Comparison of ENCODE assay signal across 15 cellular contexts in the genomic region with DNA sequence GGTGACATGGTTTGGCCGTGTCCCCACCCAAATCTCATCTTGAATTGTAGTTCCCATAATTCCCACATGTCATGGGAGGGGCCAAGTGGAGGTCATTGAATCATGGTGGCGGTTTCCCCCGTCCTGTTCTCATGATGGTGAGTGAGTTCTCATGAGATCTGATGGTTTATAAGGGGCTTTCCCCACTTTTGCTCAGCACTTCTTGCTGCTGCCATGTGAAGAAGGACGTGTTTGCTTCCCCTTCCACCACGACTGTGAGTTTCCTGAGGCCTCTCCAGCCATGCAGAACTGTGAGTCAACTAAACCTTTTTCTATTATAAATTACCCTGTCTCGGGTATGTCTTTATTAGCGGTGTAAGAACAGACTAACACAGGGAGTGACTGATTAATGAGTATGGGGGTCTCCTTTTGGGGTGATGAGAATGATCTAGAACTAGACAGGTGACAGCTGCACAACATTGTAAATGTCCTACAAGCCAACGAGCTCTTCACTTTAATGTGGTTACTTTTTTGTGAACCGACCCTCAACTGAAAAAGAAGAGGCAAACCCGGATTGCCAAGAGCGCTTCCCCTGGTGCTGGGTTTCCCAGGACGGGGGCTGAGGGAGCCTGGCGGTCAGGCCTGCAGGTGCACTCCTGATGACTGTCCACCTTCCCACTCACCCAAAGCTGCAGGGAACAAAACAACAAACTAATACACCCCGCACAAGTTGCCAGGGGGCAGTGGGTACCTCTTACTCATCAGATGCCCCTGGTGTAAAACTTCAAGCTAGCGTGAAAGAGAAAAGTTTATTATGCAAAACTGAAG.
A peak's percentile ranks its signal among the peaks of the same experiment; 100 is the strongest.
DNase-seq lines count a peak whose midpoint lies in the region; ATAC-seq and TF ChIP-seq lines count a peak whose summit lies in the region.
"Had no signal": no experiment of that assay in that cellular context is flagged by ENCODE, and none has a peak within 500 bp of the region (broad histone marks: within the 10 kb centered on the region; RNA-seq: fewer than 3 reads in every experiment).

No MANE protein-coding gene starts in this region.

- no peak overlapping the region for H2AFZ ChIP-seq in Loucy (ENCODE audit: low read length)

- CTCF ChIA-PET in activated naive CD4-positive, alpha-beta T cell treated with anti-CD3 and anti-CD28 coated beads for 36 hours (lab: Charles Lee): interaction anchor here (1.3 kb wide), 1 partner anchor 16 kb away, joined by 4 read pairs; no protein-coding TSS in a partner anchor

- peaks cover 12% of the 10 kb centered on the region for H3K4me1 ChIP-seq in Loucy (ENCODE audit: insufficient read depth, low read length, poor library complexity, severe bottlenecking)

- peaks cover 33% of the 10 kb centered on the region for H3K4me1 Mint-ChIP-seq in activated naive CD4-positive, alpha-beta T cell treated with anti-CD3 and anti-CD28 coated beads for 36 hours (ENCODE audit: low read depth)
- H3K4me1 Mint-ChIP-seq in progenitor cell of endocrine pancreas (ENCODE audit: low read depth): no peaks in the 10 kb centered on the region

- peaks cover 67% of the 10 kb centered on the region for H3K36me3 ChIP-seq in Loucy (ENCODE audit: insufficient read depth, low read length)

- peaks cover 16% of the 10 kb centered on the region for H3K9me3 Mint-ChIP-seq in activated naive CD4-positive, alpha-beta T cell treated with anti-CD3 and anti-CD28 coated beads for 36 hours
- peaks cover 7% of the 10 kb centered on the region for H3K9me3 Mint-ChIP-seq in progenitor cell of endocrine pancreas (ENCODE audit: low read depth)

- H3F3A ChIP-seq in Loucy (ENCODE audit: low read depth): no peaks in the 10 kb centered on the region

- peaks cover 6% of the 10 kb centered on the region; the same call in 1 of the 2 replicates for H3K9me3 ChIP-seq in Loucy (ENCODE audit: insufficient read depth, low read depth, low read length)

- intact Hi-C loops in activated naive CD4-positive, alpha-beta T cell treated with anti-CD3 and anti-CD28 coated beads for 36 hours (cut with micrococcal nuclease): no loop called here

- H3K9ac ChIP-seq in Loucy (ENCODE audit: low read depth, low read length, poor library complexity, severe bottlenecking): no peak overlapping the region

- DNase-seq in activated naive CD4-positive, alpha-beta T cell treated with anti-CD3 and anti-CD28 coated beads for 36 hours: peak; percentile 28
- no peak for DNase-seq in activated naive CD4-positive, alpha-beta T cell treated with Interleukin-2 at 50 U/mL for 16 hours
- DNase-seq in glomerular visceral epithelial cell (ENCODE audit: extremely low spot score) (peak; percentile 87), progenitor cell of endocrine pancreas (ENCODE audit: low spot score, unreplicated experiment) (no peak), NCI-H1092 treated with DMSO at 0.1 percent for 48 hours (lab: John Stamatoyannopoulos, UW) (no peak)
- DNase-seq in stimulated activated naive CD4-positive, alpha-beta T cell treated with Interleukin-2 at 50 U/mL for 16 hours (lab: John Stamatoyannopoulos, UW): no peak
- DNase-seq: activated naive CD4-positive, alpha-beta T cell; mammary epithelial cell; NCI-H1694 treated with DMSO at 0.1 percent for 48 hours; SHP77 treated with DMSO at 0.1 percent for 48 hours had no signal

- no peaks in the 10 kb centered on the region for H3K27me3 Mint-ChIP-seq in activated naive CD4-positive, alpha-beta T cell treated with anti-CD3 and anti-CD28 coated beads for 36 hours (ENCODE audit: low read depth)
- H3K27me3 Mint-ChIP-seq in progenitor cell of endocrine pancreas: no peaks in the 10 kb centered on the region
- H3K27me3 Mint-ChIP-seq: CD4-positive, alpha-beta memory T cell had no signal

- no peak overlapping the region for H3K27ac Mint-ChIP-seq in activated naive CD4-positive, alpha-beta T cell treated with anti-CD3 and anti-CD28 coated beads for 36 hours
- peak overlapping the region; percentile 39 for H3K27ac Mint-ChIP-seq in progenitor cell of endocrine pancreas

- H3K79me2 ChIP-seq in Loucy (ENCODE audit: insufficient read depth, low read length): peaks cover 13% of the 10 kb centered on the region; the same call in 1 of the 2 replicates

- no peaks in the 10 kb centered on the region for H3K9me2 ChIP-seq in Loucy (replicated peaks; ENCODE audit: low read depth, low read length)

- H3K4me3 ChIP-seq in Loucy (ENCODE audit: low read length, poor library complexity, severe bottlenecking): no peak overlapping the region
- H3K4me3 ChIP-seq: A549 had no signal

- H3K36me3 Mint-ChIP-seq in activated naive CD4-positive, alpha-beta T cell treated with anti-CD3 and anti-CD28 coated beads for 36 hours (ENCODE audit: low read depth): peaks cover 68% of the 10 kb centered on the region
- H3K36me3 Mint-ChIP-seq in progenitor cell of endocrine pancreas (ENCODE audit: insufficient read depth): peaks cover 50% of the 10 kb centered on the region

- no peak for ATAC-seq in GM18867 (IDR thresholded peaks at IDR 0.05; ENCODE audit: unreplicated experiment)
- ATAC-seq: A549, HCT116 had no signal

- H3K4me3 Mint-ChIP-seq in activated naive CD4-positive, alpha-beta T cell treated with anti-CD3 and anti-CD28 coated beads for 36 hours: no peak overlapping the region
- no peak overlapping the region for H3K4me3 Mint-ChIP-seq in progenitor cell of endocrine pancreas (ENCODE audit: low read depth)
- H3K4me3 Mint-ChIP-seq: CD4-positive, alpha-beta memory T cell had no signal

- peak overlapping the region; percentile 1 for H3K4me2 ChIP-seq in Loucy (ENCODE audit: low read depth, low read length, poor library complexity, severe bottlenecking)
- H3K4me2 ChIP-seq: A549 had no signal

- H4K20me1 ChIP-seq in Loucy (ENCODE audit: insufficient read depth, low read length, poor library complexity, severe bottlenecking): peaks cover 4% of the 10 kb centered on the region

- no peak for TF ChIP-seq CTCF in Loucy (conservative IDR thresholded peaks at IDR 0.05; ENCODE audit: low read length)
- TF ChIP-seq CTCF in progenitor cell of endocrine pancreas (IDR thresholded peaks at IDR 0.05; ENCODE audit: unreplicated experiment): no peak

- no peaks in the 10 kb centered on the region for H3K27me3 ChIP-seq in Loucy (ENCODE audit: insufficient read depth, low read length, poor library complexity, severe bottlenecking)

Comparison
In these comparisons a context has a peak if more than half of its experiments do, and no peak if none do; other contexts are left out.
1. DNase-seq: peak in activated naive CD4-positive, alpha-beta T cell treated with anti-CD3 and anti-CD28 coated beads for 36 hours (single experiment) and glomerular visceral epithelial cell (single experiment); none in activated naive CD4-positive, alpha-beta T cell treated with Interleukin-2 at 50 U/mL for 16 hours (single experiment), progenitor cell of endocrine pancreas (single experiment), NCI-H1092 treated with DMSO at 0.1 percent for 48 hours (single experiment) and stimulated activated naive CD4-positive, alpha-beta T cell treated with Interleukin-2 at 50 U/mL for 16 hours (single experiment).